Comparison of ENCODE assay signal across 22 cellular contexts in genomic region chr6:144304223-144304848, GRCh38.
"Had no signal": no experiment of that assay in that cellular context is flagged by ENCODE, and none has a peak within 500 bp of the region (broad histone marks: within the 10 kb centered on the region; RNA-seq: fewer than 3 reads in every experiment).

No MANE protein-coding gene starts in this region.

- H3K36me3 ChIP-seq: pancreas, uterus had no signal

- H3K27me3 ChIP-seq: heart left ventricle, pancreas, suprapubic skin, thyroid gland, uterus had no signal

- ATAC-seq: esophagus mucosa; heart left ventricle; left lobe of liver; mucosa of descending colon; pancreas; right cardiac atrium; stimulated activated naive CD8-positive, alpha-beta T cell treated with anti-CD3 and anti-CD28 coated beads, Interleukin-15, Interleukin-2, amounts not matched to agents 100 U/mL and 50 U/mL, for 24 hours had no signal

- H3K9me3 ChIP-seq: heart left ventricle, mucosa of descending colon, pancreas, suprapubic skin, thyroid gland, uterus had no signal

- H3K4me3 Mint-ChIP-seq: nephron, type B pancreatic cell had no signal

- H3K27ac Mint-ChIP-seq: nephron, type B pancreatic cell had no signal

- DNase-seq: cortex of kidney; dorsolateral prefrontal cortex; effector CD8-positive, alpha-beta T cell; heart left ventricle; hippocampal formation; kidney glomerular epithelial cell; mammary epithelial cell; mucosa of descending colon; occipital lobe; pancreas; right cardiac atrium; stimulated activated CD4-positive, alpha-beta T cell treated with anti-CD3 and anti-CD28 coated beads, Interleukin-2, amount 100 ng/mL, for 48 hours; stimulated activated naive CD8-positive, alpha-beta T cell treated with anti-CD3 and anti-CD28 coated beads, Interleukin-15, Interleukin-2, amounts not matched to agents 100 U/mL and 50 U/mL, for 24 hours; thyroid gland; uterus had no signal

- H3K9me3 Mint-ChIP-seq: nephron, type B pancreatic cell had no signal

- H3K27me3 Mint-ChIP-seq: progenitor cell of endocrine pancreas, type B pancreatic cell had no signal

- H3K27ac ChIP-seq: dorsolateral prefrontal cortex, heart left ventricle, pancreas, suprapubic skin, thyroid gland, uterus had no signal

- H3K4me1 ChIP-seq: uterus had no signal

- H3K4me3 ChIP-seq: dorsolateral prefrontal cortex, heart left ventricle, mucosa of descending colon, pancreas, smooth muscle cell, suprapubic skin, thyroid gland, uterus had no signal

- H3K4me2 ChIP-seq: smooth muscle cell had no signal

- H3K4me1 Mint-ChIP-seq: nephron had no signal
